ENCODE assay signal across 18 cellular contexts in the genomic region with DNA sequence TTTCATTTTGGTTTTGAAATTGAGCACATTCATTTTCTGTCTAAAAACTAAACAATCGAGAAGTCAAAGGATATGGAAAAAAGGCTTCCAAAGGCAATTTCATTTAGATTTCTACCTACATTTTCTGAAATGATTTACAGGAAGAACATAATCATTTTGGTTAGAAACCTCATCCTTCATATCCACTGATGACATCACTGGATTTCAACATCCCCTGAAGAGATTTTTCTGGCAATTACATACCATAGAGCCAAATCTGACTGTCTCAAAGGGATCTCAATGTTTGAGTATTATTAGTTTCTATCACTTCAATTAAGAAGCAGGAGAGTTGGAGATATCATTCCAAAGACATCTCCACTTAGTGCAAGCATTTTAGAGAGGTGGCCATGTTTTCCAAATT.
DNase-seq lines count a peak whose midpoint lies in the region; ATAC-seq and TF ChIP-seq lines count a peak whose summit lies in the region.
"Had no signal": no experiment of that assay in that cellular context is flagged by ENCODE, and none has a peak within 500 bp of the region (broad histone marks: within the 10 kb centered on the region; RNA-seq: fewer than 3 reads in every experiment).

No MANE protein-coding gene starts in this region.

- H3F3A ChIP-seq in SK-N-SH (replicated peaks; ENCODE audit: insufficient read depth): peaks cover 31% of the 10 kb centered on the region

- H3K27me3 Mint-ChIP-seq in activated CD4-positive, alpha-beta memory T cell treated with anti-CD3 and anti-CD28 coated beads for 36 hours: no peaks in the 10 kb centered on the region
- no peaks in the 10 kb centered on the region for H3K27me3 Mint-ChIP-seq in activated CD4-positive, alpha-beta memory T cell treated with anti-CD3 and anti-CD28 coated beads, Interleukin-2, amount 10 ng/mL, durations not matched to agents 7 days and 5 days

- no peaks in the 10 kb centered on the region for H3K9me3 Mint-ChIP-seq in activated CD4-positive, alpha-beta memory T cell treated with anti-CD3 and anti-CD28 coated beads for 36 hours
- H3K9me3 Mint-ChIP-seq in activated CD4-positive, alpha-beta memory T cell treated with anti-CD3 and anti-CD28 coated beads, Interleukin-2, amount 10 ng/mL, durations not matched to agents 7 days and 5 days: no peaks in the 10 kb centered on the region
- H3K9me3 Mint-ChIP-seq: activated naive CD4-positive, alpha-beta T cell treated with anti-CD3 and anti-CD28 coated beads, Interleukin-2, amount 50 U/mL, for 72 hours had no signal

- H3K9me2 ChIP-seq in SK-N-SH: no peaks in the 10 kb centered on the region

- 79% methylated on average over 1 of the region's 1 CpG for WGBS in SK-N-SH (ENCODE audit: low lambda C conversion rate)
- WGBS in psoas muscle, 3 donors: 95 to 100% (median 95%) methylated on average over 1 of the region's 1 CpG

- peak overlapping the region; percentile 85 for H3K27ac Mint-ChIP-seq in activated CD4-positive, alpha-beta memory T cell treated with anti-CD3 and anti-CD28 coated beads for 36 hours
- no peak overlapping the region for H3K27ac Mint-ChIP-seq in activated CD4-positive, alpha-beta memory T cell treated with anti-CD3 and anti-CD28 coated beads, Interleukin-2, amount 10 ng/mL, durations not matched to agents 7 days and 5 days

- no peak for DNase-seq in activated CD4-positive, alpha-beta memory T cell treated with anti-CD3 and anti-CD28 coated beads for 36 hours
- DNase-seq in activated CD4-positive, alpha-beta memory T cell treated with anti-CD3 and anti-CD28 coated beads, Interleukin-2, amount 10 ng/mL, durations not matched to agents 7 days and 5 days: no peak
- DNase-seq in SK-N-SH (no peak), epithelial cell of esophagus (ENCODE audit: low read depth) (peak; percentile 58), psoas muscle (no peak), NCI-H82 (lab: John Stamatoyannopoulos, UW) (no peak)
- DNase-seq: Caco-2; NCI-H2171; sigmoid colon; SJCRH30; stimulated activated CD4-positive, alpha-beta T cell treated with anti-CD3 and anti-CD28 coated beads, Interleukin-4, amount 100 ng/mL, for 4 hours; uterus had no signal

- H3K27ac ChIP-seq in SK-N-SH (ENCODE audit: low read depth in 2 of 2, low read length in 1 of 2) (peak overlapping the region; percentile 93 to 97), psoas muscle (peak overlapping the region; percentile 93)
- H3K27ac ChIP-seq: A549, coronary artery, SJCRH30 had no signal

- intact Hi-C loops in activated CD4-positive, alpha-beta memory T cell treated with anti-CD3 and anti-CD28 coated beads for 36 hours (cut with micrococcal nuclease): loop anchor here (5.0 kb wide), 1 partner anchor 281 kb away; a partner anchor contains a TSS
- intact Hi-C loops in psoas muscle (cut with DNase I): loop anchor here in 1 of 2 donors (5.0 kb wide), 1 partner anchor 51 kb away; no protein-coding TSS in a partner anchor

- H3K27me3 ChIP-seq in SK-N-SH (ENCODE audit: insufficient read depth): no peaks in the 10 kb centered on the region
- H3K27me3 ChIP-seq in psoas muscle (ENCODE audit: insufficient read depth in 3 of 3, low read length in 2 of 3): no peaks in the 10 kb centered on the region
- H3K27me3 ChIP-seq: sigmoid colon, SJCRH30, uterus had no signal

- H2AFZ ChIP-seq in SK-N-SH (ENCODE audit: low read depth): no peak overlapping the region

- no peaks in the 10 kb centered on the region for H4K20me1 ChIP-seq in SK-N-SH (ENCODE audit: insufficient read depth)

- no peak for TF ChIP-seq EP300 in SK-N-SH (IDR thresholded peaks at IDR 0.05; ENCODE audit: borderline replicate concordance in 1 of 2, low read depth in 1 of 2, low read length in 1 of 2)

- H3K4me3 ChIP-seq in SK-N-SH (ENCODE audit: low read depth in 2 of 2, low read length in 1 of 2) (no peak overlapping the region), epithelial cell of esophagus (ENCODE audit: low read length) (no peak overlapping the region), psoas muscle (no peak overlapping the region)
- H3K4me3 ChIP-seq: A549, coronary artery, lung, sigmoid colon, SJCRH30, uterus had no signal

- TF ChIP-seq CTCF in SK-N-SH (IDR thresholded peaks at IDR 0.05): no peak
- TF ChIP-seq CTCF in epithelial cell of esophagus (IDR thresholded peaks at IDR 0.05; ENCODE audit: insufficient read depth, low read depth, low read length, missing control alignments): no peak
- TF ChIP-seq CTCF in psoas muscle (IDR thresholded peaks at IDR 0.05): no peak

- H3K4me3 Mint-ChIP-seq in activated CD4-positive, alpha-beta memory T cell treated with anti-CD3 and anti-CD28 coated beads for 36 hours: no peak overlapping the region
- H3K4me3 Mint-ChIP-seq in activated CD4-positive, alpha-beta memory T cell treated with anti-CD3 and anti-CD28 coated beads, Interleukin-2, amount 10 ng/mL, durations not matched to agents 7 days and 5 days: no peak overlapping the region

- no peak for TF ChIP-seq RAD21 in SK-N-SH (IDR thresholded peaks at IDR 0.05; ENCODE audit: low read length)

- H3K9ac ChIP-seq in SK-N-SH: peak overlapping the region; percentile 39; the same call in 1 of the 2 replicates

- no peak for ATAC-seq in psoas muscle
- ATAC-seq in GM18868 (IDR thresholded peaks at IDR 0.05; ENCODE audit: unreplicated experiment): no peak
- no peak for ATAC-seq in HG03135 (IDR thresholded peaks at IDR 0.05; ENCODE audit: unreplicated experiment)
- ATAC-seq: A549 had no signal

- 0 out of 2 replicates have a peak overlapping the region, but pooled peaks have one; percentile 72 for H3K4me2 ChIP-seq in SK-N-SH

- peaks cover 35% of the 10 kb centered on the region for H3K4me1 Mint-ChIP-seq in activated CD4-positive, alpha-beta memory T cell treated with anti-CD3 and anti-CD28 coated beads for 36 hours (ENCODE audit: low read depth)
- H3K4me1 Mint-ChIP-seq in activated CD4-positive, alpha-beta memory T cell treated with anti-CD3 and anti-CD28 coated beads, Interleukin-2, amount 10 ng/mL, durations not matched to agents 7 days and 5 days: peaks cover 32% of the 10 kb centered on the region

- H3K9me3 ChIP-seq in SK-N-SH (no peaks in the 10 kb centered on the region), psoas muscle (no peaks in the 10 kb centered on the region)
- H3K9me3 ChIP-seq: A549, Caco-2, sigmoid colon, SJCRH30, uterus had no signal

- CTCF ChIA-PET in activated CD4-positive, alpha-beta memory T cell treated with anti-CD3 and anti-CD28 coated beads for 36 hours (lab: Charles Lee): no interaction called here
- CTCF ChIA-PET in activated CD4-positive, alpha-beta memory T cell treated with anti-CD3 and anti-CD28 coated beads, Interleukin-2, amount 10 ng/mL, durations not matched to agents 7 days and 5 days (lab: Charles Lee): no interaction called here
- CTCF ChIA-PET in SK-N-SH (lab: Yijun Ruan, JAX): no interaction called here

- H3K79me2 ChIP-seq in SK-N-SH (ENCODE audit: insufficient read depth): no peaks in the 10 kb centered on the region

- no peaks in the 10 kb centered on the region for H3K36me3 Mint-ChIP-seq in activated CD4-positive, alpha-beta memory T cell treated with anti-CD3 and anti-CD28 coated beads for 36 hours
- no peaks in the 10 kb centered on the region for H3K36me3 Mint-ChIP-seq in activated CD4-positive, alpha-beta memory T cell treated with anti-CD3 and anti-CD28 coated beads, Interleukin-2, amount 10 ng/mL, durations not matched to agents 7 days and 5 days (ENCODE audit: low read depth)
- H3K36me3 Mint-ChIP-seq: activated naive CD4-positive, alpha-beta T cell treated with anti-CD3 and anti-CD28 coated beads, Interleukin-2, amount 50 U/mL, for 72 hours had no signal

- H3K4me1 ChIP-seq in SK-N-SH (ENCODE audit: control insufficient read depth in 1 of 2, insufficient read depth in 2 of 2, low read depth in 1 of 2, low read length in 1 of 2) (peaks cover 39 to 42% of the 10 kb centered on the region in 2 experiments), psoas muscle (peaks cover 60% of the 10 kb centered on the region)
- H3K4me1 ChIP-seq: Caco-2, uterus had no signal

- H3K36me3 ChIP-seq in SK-N-SH (replicated peaks in 1 of 2; ENCODE audit: control insufficient read depth in 1 of 2, insufficient read depth in 2 of 2, low read length in 1 of 2): peaks cover 0 to 3% of the 10 kb centered on the region in 2 experiments
- no peaks in the 10 kb centered on the region for H3K36me3 ChIP-seq in psoas muscle (ENCODE audit: insufficient read depth in 1 of 2, low read depth in 1 of 2)
- H3K36me3 ChIP-seq: sigmoid colon, SJCRH30, uterus had no signal

- POLR2A ChIA-PET in activated CD4-positive, alpha-beta memory T cell treated with anti-CD3 and anti-CD28 coated beads for 36 hours (lab: Charles Lee): no interaction called here
- POLR2A ChIA-PET in activated CD4-positive, alpha-beta memory T cell treated with anti-CD3 and anti-CD28 coated beads, Interleukin-2, amount 10 ng/mL, durations not matched to agents 7 days and 5 days (lab: Charles Lee): no interaction called here
- POLR2A ChIA-PET in SK-N-SH (lab: Yijun Ruan, JAX): no interaction called here

TF ChIP-seq in SK-N-SH, 30 proteins besides CTCF, POLR2A, EP300 and RAD21:
- TF ChIP-seq RFX5 (IDR thresholded peaks at IDR 0.05; ENCODE audit: low read length) (no peak), NRF1 (IDR thresholded peaks at IDR 0.05; ENCODE audit: low read depth, low read length) (no peak), FOXJ3 (CRISPR knock-in tag; IDR thresholded peaks at IDR 0.05) (no peak), NFIC (IDR thresholded peaks at IDR 0.05; ENCODE audit: borderline replicate concordance) (no peak), MXI1 (IDR thresholded peaks at IDR 0.05; ENCODE audit: low read depth, low read length) (no peak), FOSL2 (IDR thresholded peaks at IDR 0.05; ENCODE audit: borderline replicate concordance, low read depth) (peak; percentile 13; the same call in 1 of the 2 replicates), TCF12 (IDR thresholded peaks at IDR 0.05) (0 out of 2 replicates have a peak, but pooled peaks have one; percentile 29), RXRA (IDR thresholded peaks at IDR 0.05; ENCODE audit: borderline replicate concordance, low read depth) (no peak)
- TF ChIP-seq, protein P1, sequence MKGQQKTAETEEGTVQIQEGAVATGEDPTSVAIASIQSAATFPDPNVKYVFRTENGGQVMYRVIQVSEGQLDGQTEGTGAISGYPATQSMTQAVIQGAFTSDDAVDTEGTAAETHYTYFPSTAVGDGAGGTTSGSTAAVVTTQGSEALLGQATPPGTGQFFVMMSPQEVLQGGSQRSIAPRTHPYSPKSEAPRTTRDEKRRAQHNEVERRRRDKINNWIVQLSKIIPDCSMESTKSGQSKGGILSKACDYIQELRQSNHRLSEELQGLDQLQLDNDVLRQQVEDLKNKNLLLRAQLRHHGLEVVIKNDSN (IDR thresholded peaks at IDR 0.05; ENCODE audit: borderline replicate concordance, low read depth): no peak
